Comparison of ENCODE assay signal across 9 cellular contexts in genomic region chr15:35286721-35287120, GRCh38.
"Had no signal": no experiment of that assay in that cellular context is flagged by ENCODE, and none has a peak within 500 bp of the region (broad histone marks: within the 10 kb centered on the region; RNA-seq: fewer than 3 reads in every experiment).

No MANE protein-coding gene starts in this region.

- FAIRE-seq: H1, K562 had no signal

- H3K27ac ChIP-seq: HL-60 had no signal

- DNase-seq: H9, HCEC 1CT, HFFc6, IMR-90, KG1 had no signal

- ATAC-seq: GM23338, K562 had no signal

- H3K27ac Mint-ChIP-seq: GM23338, H9, HFFc6 had no signal

- H3K4me3 ChIP-seq: GM23338, K562 had no signal

- H3K4me2 ChIP-seq: GM23338 had no signal

- H3K4me1 Mint-ChIP-seq: H9 had no signal

- H3K4me3 Mint-ChIP-seq: GM23338, H9, HFFc6 had no signal
